In genomic region chr10:934746-935406, GRCh38 we compare ENCODE assay signal across 1 cellular context.
TF ChIP-seq lines count a peak whose summit lies in the region.

No MANE protein-coding gene starts in this region.

TF ChIP-seq in HepG2, 621 proteins besides CTCF, POLR2A, EP300 and RAD21 (continued from another document and continues in another):
- no peak for TF ChIP-seq ZHX1 (CRISPR knock-in tag; IDR thresholded peaks at IDR 0.05; ENCODE audit: low read depth)
- TF ChIP-seq NKX3-1 (CRISPR knock-in tag; IDR thresholded peaks at IDR 0.05): no peak
- TF ChIP-seq ZUFSP (CRISPR knock-in tag; IDR thresholded peaks at IDR 0.05; ENCODE audit: borderline replicate concordance): no peak
- no peak for TF ChIP-seq ARNT2 (CRISPR knock-in tag; IDR thresholded peaks at IDR 0.05; ENCODE audit: low read depth)
- TF ChIP-seq ZNF329 (CRISPR knock-in tag; IDR thresholded peaks at IDR 0.05; ENCODE audit: low read depth): no peak
- no peak for TF ChIP-seq MTERF4 (CRISPR knock-in tag; IDR thresholded peaks at IDR 0.05)
- TF ChIP-seq ZNF709 (CRISPR knock-in tag; IDR thresholded peaks at IDR 0.05): no peak
- TF ChIP-seq ZNF557 (CRISPR knock-in tag; IDR thresholded peaks at IDR 0.05): no peak
- TF ChIP-seq, protein P1, sequence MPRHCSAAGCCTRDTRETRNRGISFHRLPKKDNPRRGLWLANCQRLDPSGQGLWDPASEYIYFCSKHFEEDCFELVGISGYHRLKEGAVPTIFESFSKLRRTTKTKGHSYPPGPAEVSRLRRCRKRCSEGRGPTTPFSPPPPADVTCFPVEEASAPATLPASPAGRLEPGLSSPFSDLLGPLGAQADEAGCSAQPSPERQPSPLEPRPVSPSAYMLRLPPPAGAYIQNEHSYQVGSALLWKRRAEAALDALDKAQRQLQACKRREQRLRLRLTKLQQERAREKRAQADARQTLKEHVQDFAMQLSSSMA (CRISPR knock-in tag; IDR thresholded peaks at IDR 0.05): no peak
- TF ChIP-seq ZKSCAN8 (CRISPR knock-in tag; IDR thresholded peaks at IDR 0.05; ENCODE audit: borderline replicate concordance): no peak
- 0 out of 2 replicates have a peak, but pooled peaks have one; percentile 48 for TF ChIP-seq ZNF691 (CRISPR knock-in tag; IDR thresholded peaks at IDR 0.05; ENCODE audit: borderline replicate concordance, low read depth)
- TF ChIP-seq ZNF780A (CRISPR knock-in tag; IDR thresholded peaks at IDR 0.05): no peak
- no peak for TF ChIP-seq ZFAT (CRISPR knock-in tag; conservative IDR thresholded peaks at IDR 0.05)
- TF ChIP-seq NRL (CRISPR knock-in tag; IDR thresholded peaks at IDR 0.05; ENCODE audit: borderline replicate concordance): no peak
- no peak for TF ChIP-seq CHD2 (IDR thresholded peaks at IDR 0.05; ENCODE audit: low read depth, low read length)
- no peak for TF ChIP-seq GTF2F1 (IDR thresholded peaks at IDR 0.05; ENCODE audit: low read length)
- no peak for TF ChIP-seq ZNF703 (CRISPR knock-in tag; IDR thresholded peaks at IDR 0.05; ENCODE audit: borderline replicate concordance)
- no peak for TF ChIP-seq ATAD3A (CRISPR knock-in tag; IDR thresholded peaks at IDR 0.05)
- no peak for TF ChIP-seq DNMT1 (CRISPR knock-in tag; IDR thresholded peaks at IDR 0.05)
- no peak for TF ChIP-seq CENPX (CRISPR knock-in tag; IDR thresholded peaks at IDR 0.05)
- TF ChIP-seq, protein P2, sequence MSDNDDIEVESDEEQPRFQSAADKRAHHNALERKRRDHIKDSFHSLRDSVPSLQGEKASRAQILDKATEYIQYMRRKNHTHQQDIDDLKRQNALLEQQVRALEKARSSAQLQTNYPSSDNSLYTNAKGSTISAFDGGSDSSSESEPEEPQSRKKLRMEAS (IDR thresholded peaks at IDR 0.05): peak; percentile 83; the same call in 1 of the 2 replicates
- no peak for TF ChIP-seq MAF1 (CRISPR knock-in tag; IDR thresholded peaks at IDR 0.05; ENCODE audit: borderline replicate concordance)
- no peak for TF ChIP-seq SNAPC2 (CRISPR knock-in tag; IDR thresholded peaks at IDR 0.05)
- TF ChIP-seq KMT2B (CRISPR knock-in tag; IDR thresholded peaks at IDR 0.05): 0 out of 2 replicates have a peak, but pooled peaks have one; percentile 20
- 0 out of 2 replicates have a peak, but pooled peaks have one; percentile 30 for TF ChIP-seq ZNF33A (CRISPR knock-in tag; IDR thresholded peaks at IDR 0.05; ENCODE audit: borderline replicate concordance)
- TF ChIP-seq ZBTB43 (CRISPR knock-in tag; conservative IDR thresholded peaks at IDR 0.05): no peak
- peak; percentile 29; the same call in 1 of the 2 replicates for TF ChIP-seq ZNF816 (CRISPR knock-in tag; IDR thresholded peaks at IDR 0.05; ENCODE audit: borderline replicate concordance)
- no peak for TF ChIP-seq FIP1L1 (IDR thresholded peaks at IDR 0.05; ENCODE audit: borderline replicate concordance, insufficient read depth, low read depth, low read length)
- no peak for TF ChIP-seq KDM1A (CRISPR knock-in tag; IDR thresholded peaks at IDR 0.05)
- TF ChIP-seq ZNF282 (IDR thresholded peaks at IDR 0.05; ENCODE audit: partially characterized antibody): no peak
- TF ChIP-seq ZNF746 (CRISPR knock-in tag; IDR thresholded peaks at IDR 0.05): no peak
- TF ChIP-seq ZNF605 (CRISPR knock-in tag; IDR thresholded peaks at IDR 0.05): no peak
- TF ChIP-seq ZBTB49 (CRISPR knock-in tag; IDR thresholded peaks at IDR 0.05; ENCODE audit: borderline replicate concordance): no peak
- no peak for TF ChIP-seq HNRNPK (IDR thresholded peaks at IDR 0.05; ENCODE audit: low read depth, low read length, poor library complexity, severe bottlenecking)
- TF ChIP-seq, protein P3, sequence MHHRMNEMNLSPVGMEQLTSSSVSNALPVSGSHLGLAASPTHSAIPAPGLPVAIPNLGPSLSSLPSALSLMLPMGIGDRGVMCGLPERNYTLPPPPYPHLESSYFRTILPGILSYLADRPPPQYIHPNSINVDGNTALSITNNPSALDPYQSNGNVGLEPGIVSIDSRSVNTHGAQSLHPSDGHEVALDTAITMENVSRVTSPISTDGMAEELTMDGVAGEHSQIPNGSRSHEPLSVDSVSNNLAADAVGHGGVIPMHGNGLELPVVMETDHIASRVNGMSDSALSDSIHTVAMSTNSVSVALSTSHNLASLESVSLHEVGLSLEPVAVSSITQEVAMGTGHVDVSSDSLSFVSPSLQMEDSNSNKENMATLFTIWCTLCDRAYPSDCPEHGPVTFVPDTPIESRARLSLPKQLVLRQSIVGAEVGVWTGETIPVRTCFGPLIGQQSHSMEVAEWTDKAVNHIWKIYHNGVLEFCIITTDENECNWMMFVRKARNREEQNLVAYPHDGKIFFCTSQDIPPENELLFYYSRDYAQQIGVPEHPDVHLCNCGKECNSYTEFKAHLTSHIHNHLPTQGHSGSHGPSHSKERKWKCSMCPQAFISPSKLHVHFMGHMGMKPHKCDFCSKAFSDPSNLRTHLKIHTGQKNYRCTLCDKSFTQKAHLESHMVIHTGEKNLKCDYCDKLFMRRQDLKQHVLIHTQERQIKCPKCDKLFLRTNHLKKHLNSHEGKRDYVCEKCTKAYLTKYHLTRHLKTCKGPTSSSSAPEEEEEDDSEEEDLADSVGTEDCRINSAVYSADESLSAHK (CRISPR knock-in tag; IDR thresholded peaks at IDR 0.05; ENCODE audit: borderline replicate concordance): no peak
- TF ChIP-seq RFX3 (CRISPR knock-in tag; IDR thresholded peaks at IDR 0.05): no peak
- TF ChIP-seq KLF15 (CRISPR knock-in tag; IDR thresholded peaks at IDR 0.05; ENCODE audit: borderline replicate concordance): no peak
- peak; percentile 57; the same call in 1 of the 2 replicates for TF ChIP-seq HDAC1 (CRISPR knock-in tag; IDR thresholded peaks at IDR 0.05)
- TF ChIP-seq ZNF160 (CRISPR knock-in tag; IDR thresholded peaks at IDR 0.05): no peak
- no peak for TF ChIP-seq ZNF660 (CRISPR knock-in tag; IDR thresholded peaks at IDR 0.05; ENCODE audit: borderline replicate concordance, low read depth)
- 0 out of 2 replicates have a peak, but pooled peaks have one; percentile 64 for TF ChIP-seq MEIS1 (CRISPR knock-in tag; IDR thresholded peaks at IDR 0.05; ENCODE audit: borderline replicate concordance)
- no peak for TF ChIP-seq WIZ (CRISPR knock-in tag; IDR thresholded peaks at IDR 0.05)
- TF ChIP-seq CHD4 (IDR thresholded peaks at IDR 0.05; ENCODE audit: borderline replicate concordance, low read length): no peak
- no peak for TF ChIP-seq GPN1 (CRISPR knock-in tag; IDR thresholded peaks at IDR 0.05; ENCODE audit: borderline replicate concordance)
- TF ChIP-seq, protein P4, sequence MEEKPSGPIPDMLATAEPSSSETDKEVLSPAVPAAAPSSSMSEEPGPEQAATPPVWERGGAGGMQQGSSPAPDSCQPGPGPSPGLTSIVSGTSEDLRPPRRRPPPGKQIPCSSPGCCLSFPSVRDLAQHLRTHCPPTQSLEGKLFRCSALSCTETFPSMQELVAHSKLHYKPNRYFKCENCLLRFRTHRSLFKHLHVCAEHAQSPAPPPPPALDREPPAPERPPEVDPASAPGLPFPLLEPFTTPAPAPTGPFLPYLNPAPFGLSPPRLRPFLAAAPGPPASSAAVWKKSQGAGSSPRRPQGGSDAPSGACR (CRISPR knock-in tag; IDR thresholded peaks at IDR 0.05): no peak
- no peak for TF ChIP-seq THYN1 (CRISPR knock-in tag; IDR thresholded peaks at IDR 0.05; ENCODE audit: borderline replicate concordance, low read depth)
- no peak for TF ChIP-seq RORA (CRISPR knock-in tag; IDR thresholded peaks at IDR 0.05)
- TF ChIP-seq MED13 (CRISPR knock-in tag; IDR thresholded peaks at IDR 0.05): no peak
- TF ChIP-seq SP2 (CRISPR knock-in tag; IDR thresholded peaks at IDR 0.05): no peak
- no peak for TF ChIP-seq UBTF (CRISPR knock-in tag; IDR thresholded peaks at IDR 0.05)
